ENCODE assay signal across 13 cellular contexts in genomic region chr1:109822749-109823542, GRCh38. TPM values are rescaled to one million over a fixed set of nuclear protein-coding genes. Genes with fewer than 3 reads are reported as not detected.
DNase-seq lines count a peak whose midpoint lies in the region; ATAC-seq, FAIRE-seq and TF ChIP-seq lines count a peak whose summit lies in the region.
"Had no signal": no experiment of that assay in that cellular context is flagged by ENCODE, and none has a peak within 500 bp of the region (broad histone marks: within the 10 kb centered on the region; RNA-seq: fewer than 3 reads in every experiment).

No MANE protein-coding gene starts in this region.

- H3K9me3 Mint-ChIP-seq in stimulated activated naive B cell treated with anti-CD40 and anti-IgM and Interleukin-4, amounts not matched to agents 10 μg/mL and 1 μg/mL and 100 μg/mL, for 72 hours, result no peaks in the 10 kb centered on the region

- no peak for TF ChIP-seq POLR2A in esophagus squamous epithelium (IDR thresholded peaks at IDR 0.05)

- H3K9ac ChIP-seq in kidney (ENCODE audit: low read length in 2 of 2), result no peak overlapping the region

- CTCF ChIA-PET in Panc1 (lab: Charles Lee), result interaction anchor here (0.6 kb wide), 1 partner anchor 8 kb away, joined by 8 read pairs; no protein-coding TSS in a partner anchor

- H3K4me1 ChIP-seq in Panc1 (ENCODE audit: control insufficient read depth, insufficient read depth, low read length), result peaks cover 66% of the 10 kb centered on the region
- peaks cover 31 to 79% (median 54%) of the 10 kb centered on the region in 3 donors for H3K4me1 ChIP-seq in esophagus squamous epithelium
- H3K4me1 ChIP-seq in heart right ventricle, result peaks cover 16 to 98% (median 59%) of the 10 kb centered on the region in 9 donors
- H3K4me1 ChIP-seq in kidney (ENCODE audit: control insufficient read depth in 1 of 2, insufficient read depth in 1 of 2, low read depth in 1 of 2, low read length in 2 of 2), result peaks cover 5 to 13% of the 10 kb centered on the region in 2 donors

- peak overlapping the region; percentile 65 for H3K27ac Mint-ChIP-seq in stimulated activated naive B cell treated with anti-CD40 and anti-IgM and Interleukin-4, amounts not matched to agents 10 μg/mL and 1 μg/mL and 100 μg/mL, for 72 hours

- peaks cover 0 to 7% of the 10 kb centered on the region in 2 donors for H3K27me3 Mint-ChIP-seq in stimulated activated naive B cell treated with anti-CD40 and anti-IgM and Interleukin-4, amounts not matched to agents 10 μg/mL and 1 μg/mL and 100 μg/mL, for 72 hours

- no peaks in the 10 kb centered on the region for H3K27me3 ChIP-seq in Panc1 (ENCODE audit: control insufficient read depth, insufficient read depth, low read length)
- no peaks in the 10 kb centered on the region for H3K27me3 ChIP-seq in esophagus squamous epithelium
- no peaks in the 10 kb centered on the region for H3K27me3 ChIP-seq in heart right ventricle
- H3K27me3 ChIP-seq: ovary had no signal

- intact Hi-C loops in Panc1 (cut with micrococcal nuclease; ENCODE audit: unreplicated experiment), result no loop called here
- intact Hi-C loops in esophagus squamous epithelium (cut with DNase I), result no loop called here
- intact Hi-C loops in sciatic nerve (cut with DNase I), result no loop called here
- intact Hi-C loops in heart right ventricle (cut with DNase I), result loop anchor here in 1 of 10 donors (10.0 kb wide), 1 partner anchor 52 kb away; no protein-coding TSS in a partner anchor
- intact Hi-C loops in kidney (cut with DNase I), result no loop called here

- peak overlapping the region; percentile 98 for H3K27ac ChIP-seq in Panc1 (ENCODE audit: low read length)
- peak overlapping the region; percentile 62 to 90 (median 72) for H3K27ac ChIP-seq in esophagus squamous epithelium
- peak overlapping the region in 1 of 10 donors; percentile 79 for H3K27ac ChIP-seq in heart right ventricle
- no peak overlapping the region for H3K27ac ChIP-seq in kidney (ENCODE audit: low read depth in 2 of 2, low read length in 2 of 2)
- H3K27ac ChIP-seq: ovary had no signal

- no peak for TF ChIP-seq CTCF in GM13976 (IDR thresholded peaks at IDR 0.05; ENCODE audit: borderline replicate concordance, control extremely low read depth, extremely low read depth, insufficient read depth, missing control alignments)
- no peak for TF ChIP-seq CTCF in Panc1 (IDR thresholded peaks at IDR 0.05)
- no peak for TF ChIP-seq CTCF in esophagus squamous epithelium (IDR thresholded peaks at IDR 0.05)
- no peak for TF ChIP-seq CTCF in heart right ventricle (IDR thresholded peaks at IDR 0.05)
- TF ChIP-seq CTCF in kidney (IDR thresholded peaks at IDR 0.05; ENCODE audit: borderline replicate concordance, extremely low read depth, insufficient read depth), result no peak

- H3K36me3 ChIP-seq in Panc1 (ENCODE audit: control insufficient read depth, insufficient read depth, low read length), result no peaks in the 10 kb centered on the region
- H3K36me3 ChIP-seq in esophagus squamous epithelium, result no peaks in the 10 kb centered on the region
- no peaks in the 10 kb centered on the region for H3K36me3 ChIP-seq in heart right ventricle
- no peaks in the 10 kb centered on the region for H3K36me3 ChIP-seq in kidney (ENCODE audit: control insufficient read depth in 1 of 2, insufficient read depth in 2 of 2, low read length in 2 of 2)
- H3K36me3 ChIP-seq: ovary had no signal

- in situ Hi-C loops in GM13976 (cut with MboI; ENCODE audit: low sequenced_read_pairs, unreplicated experiment) (no loop called here), Panc1 (cut with HindIII; ENCODE audit: low pct_unique_long_range_greater_than_20kb, low sequenced_read_pairs) (no loop called here)

- no TSS peak for BruUV-seq in Panc1 (replicated peaks; lab: Mats Ljungman, UMichigan)

- peaks cover 62 to 77% of the 10 kb centered on the region in 2 donors for H3K4me1 Mint-ChIP-seq in stimulated activated naive B cell treated with anti-CD40 and anti-IgM and Interleukin-4, amounts not matched to agents 10 μg/mL and 1 μg/mL and 100 μg/mL, for 72 hours

- no peaks in the 10 kb centered on the region for H3K9me3 ChIP-seq in Panc1 (ENCODE audit: control insufficient read depth, insufficient read depth, low read depth, low read length)
- H3K9me3 ChIP-seq in esophagus squamous epithelium, result no peaks in the 10 kb centered on the region
- H3K9me3 ChIP-seq in heart right ventricle, result no peaks in the 10 kb centered on the region
- no peaks in the 10 kb centered on the region for H3K9me3 ChIP-seq in kidney (ENCODE audit: control insufficient read depth in 1 of 2, low read length in 2 of 2)
- H3K9me3 ChIP-seq: ovary had no signal

- H3K4me3 Mint-ChIP-seq in stimulated activated naive B cell treated with anti-CD40 and anti-IgM and Interleukin-4, amounts not matched to agents 10 μg/mL and 1 μg/mL and 100 μg/mL, for 72 hours, result no peak overlapping the region

- no peaks in the 10 kb centered on the region for H3K36me3 Mint-ChIP-seq in stimulated activated naive B cell treated with anti-CD40 and anti-IgM and Interleukin-4, amounts not matched to agents 10 μg/mL and 1 μg/mL and 100 μg/mL, for 72 hours

- DNase-seq in GM13976 (ENCODE audit: low spot score) (peak; percentile 29), Panc1 (ENCODE audit: low read depth, low spot score) (no peak), esophagus squamous epithelium (lab: John Stamatoyannopoulos, UW) (no peak), sciatic nerve (ENCODE audit: low spot score) (no peak), heart right ventricle (no peak), kidney (no peak)
- no peak for DNase-seq in stimulated activated naive B cell treated with anti-CD40 and anti-IgM and Interleukin-4, amounts not matched to agents 10 μg/mL and 1 μg/mL and 100 μg/mL, for 72 hours
- DNase-seq: mammary epithelial cell; NCI-H510A treated with DMSO at 0.1 percent for 48 hours; stimulated activated CD4-positive, alpha-beta T cell treated with anti-CD3 and anti-CD28 coated beads, Interleukin-4, amount 100 ng/mL, for 24 hours had no signal

- WGBS in esophagus squamous epithelium, 2 donors, result 70 to 90% methylated on average over 3 to 6 of the region's 6 CpGs
- 87 to 88% methylated on average over 6 of the region's 6 CpGs for WGBS in heart right ventricle, 2 donors

- FAIRE-seq in kidney (lab: Jason Lieb, UNC), result no peak
- FAIRE-seq: endothelial cell of umbilical vein had no signal

- no peak overlapping the region for H3K4me3 ChIP-seq in Panc1 (ENCODE audit: low read depth in 2 of 2, low read length in 2 of 2)
- H3K4me3 ChIP-seq in esophagus squamous epithelium, result no peak overlapping the region
- no peak overlapping the region for H3K4me3 ChIP-seq in heart right ventricle
- H3K4me3 ChIP-seq in kidney (ENCODE audit: low read length in 2 of 2), result no peak overlapping the region
- H3K4me3 ChIP-seq: ovary had no signal

- POLR2A ChIA-PET in Panc1 (lab: Charles Lee), result interaction anchor here (0.6 kb wide), 1 partner anchor 162 kb away, joined by 6 read pairs; the partner anchor contains the start of gene AHCYL1

- ATAC-seq in Panc1 (no peak), sciatic nerve (no peak), heart right ventricle (no peak)
- ATAC-seq in stimulated activated naive B cell treated with anti-CD40 and anti-IgM and Interleukin-4, amounts not matched to agents 10 μg/mL and 1 μg/mL and 100 μg/mL, for 72 hours (replicated peaks), result peak in 1 of 2 donors; percentile 49

RNA-seq across cellular contexts. Expression of gene EPS8L3, which starts 59.2 kb away (rescaled TPM):
- not detected for total RNA-seq in Panc1 (2021; ENCODE audit: unreplicated experiment)
- polyA plus RNA-seq in Panc1 (2012; ENCODE audit: insufficient read length), result not detected
- total RNA-seq in esophagus squamous epithelium, result under 1 TPM in 1 of 4 donors, not detected in 3; 0.19 TPM
- not detected for total RNA-seq in sciatic nerve
- under 1 TPM in 3 of 10 donors, not detected in 7; 0.49 to 0.61 (median 0.56) TPM for total RNA-seq in heart right ventricle
- polyA plus RNA-seq in heart right ventricle, result not detected
- 1.8 TPM for total RNA-seq in kidney
- polyA plus RNA-seq in kidney (ENCODE audit: insufficient read depth, low read depth, low replicate concordance), result not detected
- total RNA-seq: endothelial cell of umbilical vein, mammary epithelial cell, subcutaneous adipose tissue had no signal
- polyA plus RNA-seq: endothelial cell of umbilical vein, mammary epithelial cell had no signal

Comparison
In these comparisons a context has a peak if more than half of its experiments do, and no peak if none do; other contexts are left out.
1. H3K27ac ChIP-seq: peak in Panc1 (single experiment) and esophagus squamous epithelium (4 of 4); none in kidney (0 of 2).